ENCODE assay signal across 8 cellular contexts in the genomic region with DNA sequence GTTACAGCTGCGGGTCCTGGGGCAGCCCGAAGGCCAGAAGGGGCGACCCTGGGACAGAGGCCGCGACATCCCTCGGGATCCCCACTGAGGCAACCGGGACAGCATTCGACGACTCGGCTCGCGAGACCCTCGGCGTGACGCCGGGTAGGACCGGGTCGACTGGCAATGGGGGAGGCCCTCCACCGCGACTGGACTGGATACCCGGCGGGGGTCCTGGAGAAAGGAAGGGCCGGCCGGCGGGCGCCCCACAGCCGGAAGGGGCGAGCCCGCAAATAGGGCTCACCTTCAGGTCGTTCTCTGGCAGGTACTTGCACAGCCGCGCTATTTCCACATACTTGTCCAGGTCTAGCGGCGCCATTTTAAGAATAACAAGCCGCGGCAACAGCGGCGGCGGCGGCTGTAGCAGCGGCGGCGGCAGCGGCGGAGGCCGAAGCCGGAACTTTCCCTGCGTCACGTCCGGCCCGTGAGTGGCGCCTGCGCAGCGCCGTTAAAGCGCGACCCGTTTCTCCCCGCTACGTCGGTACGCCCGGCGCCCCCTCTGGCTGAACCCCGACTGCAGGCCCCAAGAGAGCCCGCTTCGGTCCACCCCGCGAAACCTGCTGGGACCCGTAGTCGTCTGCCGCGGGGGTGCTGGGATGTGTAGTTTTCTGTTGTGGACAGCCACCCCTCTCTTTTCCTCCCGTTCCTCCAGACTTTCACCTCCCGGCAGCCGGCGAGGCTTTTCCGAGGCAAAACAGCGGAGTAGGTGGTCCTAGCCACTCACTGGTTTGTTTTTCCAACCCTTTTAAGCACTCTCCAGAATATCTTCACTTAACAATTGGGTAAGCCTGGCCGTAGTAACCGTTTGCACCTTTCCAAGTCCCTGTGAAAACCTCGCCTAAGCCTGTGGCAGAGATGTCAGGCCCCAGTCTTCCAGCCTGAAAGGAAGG. TPM values are rescaled to one million over a fixed set of nuclear protein-coding genes. Genes with fewer than 3 reads are reported as not detected.
A peak's percentile ranks its signal among the peaks of the same experiment; 100 is the strongest.
DNase-seq lines count a peak whose midpoint lies in the region; ATAC-seq and TF ChIP-seq lines count a peak whose summit lies in the region.

A gene (minus strand): TSS at position 443 of the 929 bp plus-strand sequence. CDS start 85 bp downstream, at position 358.

- H3K36me3 Mint-ChIP-seq in IgD-negative memory B cell = no peaks in the 10 kb centered on the region

- peak within 1 kb of the TSS; percentile 86 to 88 for H3K27ac ChIP-seq in mucosa of rectum (ENCODE audit: low read depth in 2 of 2, low read length in 2 of 2)

- no peaks in the 10 kb centered on the region for H3K9me3 Mint-ChIP-seq in IgD-negative memory B cell

- DNase-seq in DMS153 (lab: John Stamatoyannopoulos, UW) (peak; percentile 89), OCI-M2 (lab: John Stamatoyannopoulos, UW; ENCODE audit: unreplicated experiment) (peak; percentile 29), activated T-cell treated with anti-CD3 and anti-CD28 coated beads for 48 hours (ENCODE audit: low read depth) (peak; percentile 97), epithelial cell of proximal tubule (ENCODE audit: low read depth) (peak; percentile 56)
- peak; percentile 99 for DNase-seq in stimulated activated CD8-positive, alpha-beta memory T cell treated with anti-CD3 and anti-CD28 coated beads, Interleukin-4, amount 100 ng/mL, for 48 hours

- H3K9me3 ChIP-seq in mucosa of rectum (ENCODE audit: control insufficient read depth in 2 of 2, low read length in 2 of 2) = no peaks in the 10 kb centered on the region

- H3K4me3 Mint-ChIP-seq in IgD-negative memory B cell = peak within 1 kb of the TSS; percentile 93 to 98 (median 98)

- peak; percentile 58 for TF ChIP-seq CTCF in epithelial cell of proximal tubule (conservative IDR thresholded peaks at IDR 0.05; ENCODE audit: low read depth, low read length)

- no peaks in the 10 kb centered on the region for H3K36me3 ChIP-seq in mucosa of rectum (ENCODE audit: control insufficient read depth in 2 of 2, insufficient read depth in 2 of 2, low read length in 2 of 2)

- H3K4me3 ChIP-seq in epithelial cell of proximal tubule (ENCODE audit: low read depth, low read length) = peak within 1 kb of the TSS; percentile 88
- peak within 1 kb of the TSS; percentile 91 to 96 for H3K4me3 ChIP-seq in mucosa of rectum (ENCODE audit: low read length in 2 of 2)

- peak; percentile 96 for ATAC-seq in GM21529 (IDR thresholded peaks at IDR 0.05; ENCODE audit: unreplicated experiment)

- peak within 1 kb of the TSS; percentile 95 to 97 for H3K9ac ChIP-seq in mucosa of rectum (ENCODE audit: low read depth in 1 of 2, low read length in 2 of 2)

- peaks cover 0 to 12% of the 10 kb centered on the region in 2 donors for H3K4me1 ChIP-seq in mucosa of rectum (ENCODE audit: control insufficient read depth in 2 of 2, insufficient read depth in 2 of 2, low read length in 2 of 2)

- H3K4me1 Mint-ChIP-seq in IgD-negative memory B cell = peaks cover 14 to 17% (median 15%) of the 10 kb centered on the region in 3 donors

- no peaks in the 10 kb centered on the region for H3K27me3 Mint-ChIP-seq in IgD-negative memory B cell

- no peaks in the 10 kb centered on the region for H3K27me3 ChIP-seq in mucosa of rectum (ENCODE audit: control insufficient read depth in 2 of 2, insufficient read depth in 2 of 2, low read length in 2 of 2)

- H3K27ac Mint-ChIP-seq in IgD-negative memory B cell = peak within 1 kb of the TSS; percentile 63 to 94 (median 91)

RNA-seq across cellular contexts. Expression of the gene that starts here (rescaled TPM):
- polyA plus RNA-seq in IgD-negative memory B cell = 45.6 TPM
- total RNA-seq in epithelial cell of proximal tubule = 28.3 and 29.7 TPM in 2 replicates

Comparison
In these comparisons a context has a peak if more than half of its experiments do, and no peak if none do; other contexts are left out.
1. Peak in every context shown above with its lines: DNase-seq, ATAC-seq, H3K4me3 ChIP-seq and H3K27ac ChIP-seq.
2. DNase-seq: peak in every context shown above with its lines; median percentile 99 in stimulated activated CD8-positive, alpha-beta memory T cell treated with anti-CD3 and anti-CD28 coated beads, Interleukin-4, amount 100 ng/mL, for 48 hours; 97 in activated T-cell treated with anti-CD3 and anti-CD28 coated beads for 48 hours; 89 in DMS153; 56 in epithelial cell of proximal tubule; 29 in OCI-M2.